ENCODE assay signal across 17 cellular contexts in genomic region chr19:7706188-7706530, GRCh38. TPM values are rescaled to one million over a fixed set of nuclear protein-coding genes. Genes with fewer than 3 reads are reported as not detected.
DNase-seq lines count a peak whose midpoint lies in the region; ATAC-seq and TF ChIP-seq lines count a peak whose summit lies in the region.
"Had no signal": no experiment of that assay in that cellular context is flagged by ENCODE, and none has a peak within 500 bp of the region (broad histone marks: within the 10 kb centered on the region; RNA-seq: fewer than 3 reads in every experiment).

No MANE protein-coding gene starts in this region.

- H3K27me3 Mint-ChIP-seq in activated CD8-positive, alpha-beta memory T cell treated with anti-CD3 and anti-CD28 coated beads, Interleukin-2, amount 10 ng/mL, durations not matched to agents 7 days and 5 days = peaks cover 13% of the 10 kb centered on the region

- H3K27me3 ChIP-seq in colonic mucosa (no peaks in the 10 kb centered on the region), MM.1S (replicated peaks; ENCODE audit: insufficient read depth, low read length) (peaks cover 89% of the 10 kb centered on the region)

- no peaks in the 10 kb centered on the region for H4K20me1 ChIP-seq in OCI-LY7 (ENCODE audit: insufficient read depth, low read length)
- no peaks in the 10 kb centered on the region for H4K20me1 ChIP-seq in MM.1S (ENCODE audit: insufficient read depth, low read length)

- H3K36me3 ChIP-seq in OCI-LY7 (ENCODE audit: insufficient read depth, low read length) (no peaks in the 10 kb centered on the region), colonic mucosa (no peaks in the 10 kb centered on the region), MM.1S (replicated peaks; ENCODE audit: insufficient read depth, low read length) (no peaks in the 10 kb centered on the region)

- no peaks in the 10 kb centered on the region for H3F3A ChIP-seq in MM.1S (ENCODE audit: insufficient read depth, low read length)

- CTCF ChIA-PET in activated CD8-positive, alpha-beta memory T cell treated with anti-CD3 and anti-CD28 coated beads, Interleukin-2, amount 10 ng/mL, durations not matched to agents 7 days and 5 days (lab: Charles Lee) = interaction anchor here (1.3 kb wide), 1 partner anchor 25 kb away, joined by 8 read pairs; the partner anchor contains the start of gene TRAPPC5
- CTCF ChIA-PET in OCI-LY7 (lab: Charles Lee; ENCODE audit: unreplicated experiment) (no interaction called here), RWPE1 (lab: Yijun Ruan, JAX) (no interaction called here)

- no peaks in the 10 kb centered on the region for H3K36me3 Mint-ChIP-seq in activated CD8-positive, alpha-beta memory T cell treated with anti-CD3 and anti-CD28 coated beads, Interleukin-2, amount 10 ng/mL, durations not matched to agents 7 days and 5 days
- H3K36me3 Mint-ChIP-seq in stimulated activated effector memory CD8-positive, alpha-beta T cell treated with anti-CD3 and anti-CD28 coated beads, Interleukin-12 subunit alpha, Interleukin-12 subunit beta, amount 100 ng/mL, for 72 hours = peaks cover 8% of the 10 kb centered on the region
- H3K36me3 Mint-ChIP-seq: mesothelial cell of epicardium had no signal

- H3K4me1 Mint-ChIP-seq in activated CD8-positive, alpha-beta memory T cell treated with anti-CD3 and anti-CD28 coated beads, Interleukin-2, amount 10 ng/mL, durations not matched to agents 7 days and 5 days = peaks cover 19% of the 10 kb centered on the region
- H3K4me1 Mint-ChIP-seq in stimulated activated effector memory CD8-positive, alpha-beta T cell treated with anti-CD3 and anti-CD28 coated beads, Interleukin-12 subunit alpha, Interleukin-12 subunit beta, amount 100 ng/mL, for 72 hours = peaks cover 37% of the 10 kb centered on the region
- H3K4me1 Mint-ChIP-seq: mesothelial cell of epicardium had no signal

- peak overlapping the region; percentile 47 for H3K4me2 ChIP-seq in OCI-LY7 (ENCODE audit: low read length)
- no peak overlapping the region for H3K4me2 ChIP-seq in MM.1S (ENCODE audit: low read depth, low read length)

- intact Hi-C loops in OCI-LY7 (cut with micrococcal nuclease; ENCODE audit: unreplicated experiment) (no loop called here), colonic mucosa (cut with DNase I) (no loop called here)

- H3K9me3 ChIP-seq in OCI-LY7 (ENCODE audit: low read length) (no peaks in the 10 kb centered on the region), colonic mucosa (no peaks in the 10 kb centered on the region), MM.1S (replicated peaks; ENCODE audit: insufficient read depth, low read length) (no peaks in the 10 kb centered on the region)

- peak overlapping the region in 1 of 2 donors; percentile 14 for H3K9ac ChIP-seq in colonic mucosa (ENCODE audit: low read depth in 2 of 2, low read length in 2 of 2)
- no peak overlapping the region for H3K9ac ChIP-seq in MM.1S (ENCODE audit: low read length)

- no peak for DNase-seq in activated CD8-positive, alpha-beta memory T cell treated with anti-CD3 and anti-CD28 coated beads, Interleukin-2, amount 10 ng/mL, durations not matched to agents 7 days and 5 days
- no peak for DNase-seq in activated CD8-positive, alpha-beta memory T cell treated with anti-CD3 and anti-CD28 coated beads, Interleukin-2, amount 50 U/mL, for 4 hours
- no peak for DNase-seq in OCI-LY7 (ENCODE audit: low spot score)
- DNase-seq in colonic mucosa = no peak
- DNase-seq in stimulated activated effector memory CD8-positive, alpha-beta T cell treated with anti-CD3 and anti-CD28 coated beads, Interleukin-12 subunit alpha, Interleukin-12 subunit beta, amount 100 ng/mL, for 72 hours (ENCODE audit: low spot score in 2 of 2) = peak in 1 of 2 donors; percentile 53
- DNase-seq in RWPE1 (ENCODE audit: low spot score) = no peak
- no peak for DNase-seq in HK-2 (ENCODE audit: unreplicated experiment)
- no peak for DNase-seq in MM.1S
- DNase-seq: glutamatergic neuron, Karpas-422, NCI-H1417 treated with DMSO at 0.1 percent for 48 hours, NCI-H345, posterior cingulate gyrus had no signal

- H3K27ac Mint-ChIP-seq in activated CD8-positive, alpha-beta memory T cell treated with anti-CD3 and anti-CD28 coated beads, Interleukin-2, amount 10 ng/mL, durations not matched to agents 7 days and 5 days = no peak overlapping the region
- no peak overlapping the region for H3K27ac Mint-ChIP-seq in stimulated activated effector memory CD8-positive, alpha-beta T cell treated with anti-CD3 and anti-CD28 coated beads, Interleukin-12 subunit alpha, Interleukin-12 subunit beta, amount 100 ng/mL, for 72 hours
- H3K27ac Mint-ChIP-seq: mesothelial cell of epicardium had no signal

- H3K79me2 ChIP-seq in OCI-LY7 (ENCODE audit: insufficient read depth, low read depth, low read length) (no peaks in the 10 kb centered on the region), MM.1S (ENCODE audit: low read length) (no peaks in the 10 kb centered on the region)

- H3K9me3 Mint-ChIP-seq in activated CD8-positive, alpha-beta memory T cell treated with anti-CD3 and anti-CD28 coated beads, Interleukin-2, amount 10 ng/mL, durations not matched to agents 7 days and 5 days (ENCODE audit: low read depth) = no peaks in the 10 kb centered on the region
- no peaks in the 10 kb centered on the region for H3K9me3 Mint-ChIP-seq in stimulated activated effector memory CD8-positive, alpha-beta T cell treated with anti-CD3 and anti-CD28 coated beads, Interleukin-12 subunit alpha, Interleukin-12 subunit beta, amount 100 ng/mL, for 72 hours
- H3K9me3 Mint-ChIP-seq: mesothelial cell of epicardium had no signal

- peak overlapping the region; percentile 33; the same call in 1 of the 2 replicates for H2AFZ ChIP-seq in OCI-LY7 (ENCODE audit: low read length)
- H2AFZ ChIP-seq in MM.1S (ENCODE audit: low read length) = no peak overlapping the region

- H3K4me3 ChIP-seq in OCI-LY7 (ENCODE audit: low read depth, low read length, poor library complexity, severe bottlenecking) (no peak overlapping the region), colonic mucosa (no peak overlapping the region), MM.1S (ENCODE audit: low read length) (no peak overlapping the region)

- H3K27ac ChIP-seq in OCI-LY7 (ENCODE audit: low read depth, low read length, poor library complexity, severe bottlenecking) (peak overlapping the region; percentile 51), colonic mucosa (peak overlapping the region; percentile 32), RWPE1 (no peak overlapping the region), MM.1S (ENCODE audit: low read length) (no peak overlapping the region)

- H3K4me1 ChIP-seq in OCI-LY7 (ENCODE audit: insufficient read depth, low read length, poor library complexity, severe bottlenecking) (peaks cover 74% of the 10 kb centered on the region), colonic mucosa (no peaks in the 10 kb centered on the region), MM.1S (ENCODE audit: low read length) (no peaks in the 10 kb centered on the region)

- TF ChIP-seq CTCF in OCI-LY7 (conservative IDR thresholded peaks at IDR 0.05; ENCODE audit: low read length) = no peak
- no peak for TF ChIP-seq CTCF in colonic mucosa (IDR thresholded peaks at IDR 0.05)
- TF ChIP-seq CTCF in RWPE1 (conservative IDR thresholded peaks at IDR 0.05; ENCODE audit: low read depth) = no peak
- TF ChIP-seq CTCF in MM.1S (IDR thresholded peaks at IDR 0.05; ENCODE audit: low read length) = no peak

- peak overlapping the region; percentile 49 for H3K4me3 Mint-ChIP-seq in activated CD8-positive, alpha-beta memory T cell treated with anti-CD3 and anti-CD28 coated beads, Interleukin-2, amount 10 ng/mL, durations not matched to agents 7 days and 5 days
- H3K4me3 Mint-ChIP-seq in stimulated activated effector memory CD8-positive, alpha-beta T cell treated with anti-CD3 and anti-CD28 coated beads, Interleukin-12 subunit alpha, Interleukin-12 subunit beta, amount 100 ng/mL, for 72 hours = peak overlapping the region; percentile 56
- H3K4me3 Mint-ChIP-seq: mesothelial cell of epicardium had no signal

- POLR2A ChIA-PET in OCI-LY7 (lab: Charles Lee) (no interaction called here), RWPE1 (lab: Yijun Ruan, JAX; ENCODE audit: low non-redundant PET) (no interaction called here)

- no TSS peak for BruUV-seq in OCI-LY7 (replicated peaks; lab: Mats Ljungman, UMichigan)

- no peaks in the 10 kb centered on the region for H3K9me2 ChIP-seq in OCI-LY7 (ENCODE audit: insufficient read depth, low read length)
- no peaks in the 10 kb centered on the region for H3K9me2 ChIP-seq in MM.1S (replicated peaks; ENCODE audit: insufficient read depth, low read length)

- ATAC-seq in activated CD8-positive, alpha-beta memory T cell treated with anti-CD3 and anti-CD28 coated beads, Interleukin-2, amount 10 ng/mL, durations not matched to agents 7 days and 5 days = no peak
- no peak for ATAC-seq in stimulated activated effector memory CD8-positive, alpha-beta T cell treated with anti-CD3 and anti-CD28 coated beads, Interleukin-12 subunit alpha, Interleukin-12 subunit beta, amount 100 ng/mL, for 72 hours

RNA-seq across cellular contexts. Expression of gene FCER2, which starts 4.2 kb away (rescaled TPM):
- under 1 TPM in 1 of 2 experiments, not detected in 1; 0.23 TPM for total RNA-seq in activated CD8-positive, alpha-beta memory T cell treated with anti-CD3 and anti-CD28 coated beads, Interleukin-2, amount 10 ng/mL, durations not matched to agents 7 days and 5 days
- total RNA-seq in OCI-LY7 (2014; rRNA removed; shearing (Covaris generic)) = 3.3 and 3.7 TPM in 2 replicates
- total RNA-seq in OCI-LY7 (2022) (3.9 and 4.6 TPM in 2 replicates), colonic mucosa (1 to 10 TPM in 1 of 2 donors, under 1 TPM in 1; 0.35 to 1.3 TPM)
- total RNA-seq: A673, mesothelial cell of epicardium had no signal

RNA-seq across cellular contexts. Expression of gene TRAPPC5, which starts 25.5 kb away (rescaled TPM):
- 10 to 100 TPM; 80.1 to 91.0 TPM for total RNA-seq in activated CD8-positive, alpha-beta memory T cell treated with anti-CD3 and anti-CD28 coated beads, Interleukin-2, amount 10 ng/mL, durations not matched to agents 7 days and 5 days
- total RNA-seq in OCI-LY7 (2014; rRNA removed; shearing (Covaris generic)) = 78.4 and 91.5 TPM in 2 replicates
- total RNA-seq in OCI-LY7 (2022) = 115 and 150 TPM in 2 replicates
- total RNA-seq in colonic mucosa = 100 to 1,000 TPM; 107 to 139 TPM

RNA-seq across cellular contexts. Expression of gene CLEC4G, which starts 25.8 kb away (rescaled TPM):
- not detected for total RNA-seq in activated CD8-positive, alpha-beta memory T cell treated with anti-CD3 and anti-CD28 coated beads, Interleukin-2, amount 10 ng/mL, durations not matched to agents 7 days and 5 days
- not detected in 2 replicates for total RNA-seq in OCI-LY7 (2014; rRNA removed; shearing (Covaris generic))
- not detected in 2 replicates for total RNA-seq in OCI-LY7 (2022)
- total RNA-seq in colonic mucosa = under 1 TPM; 0.17 to 0.53 TPM
- total RNA-seq: A673; activated CD8-positive, alpha-beta memory T cell treated with anti-CD3 and anti-CD28 coated beads for 36 hours; mesothelial cell of epicardium had no signal

RNA-seq across cellular contexts. Expression of gene MCEMP1, which starts 29.3 kb away (rescaled TPM):
- not detected for total RNA-seq in activated CD8-positive, alpha-beta memory T cell treated with anti-CD3 and anti-CD28 coated beads, Interleukin-2, amount 10 ng/mL, durations not matched to agents 7 days and 5 days
- total RNA-seq in OCI-LY7 (2014; rRNA removed; shearing (Covaris generic)) = 0.22 and 0.28 TPM in 2 replicates
- not detected in 2 replicates for total RNA-seq in OCI-LY7 (2022)
- under 1 TPM in 1 of 2 donors, not detected in 1; 0.20 TPM for total RNA-seq in colonic mucosa
- total RNA-seq: activated CD8-positive, alpha-beta memory T cell treated with anti-CD3 and anti-CD28 coated beads for 36 hours; mesothelial cell of epicardium; temporal lobe had no signal

RNA-seq across cellular contexts. Expression of gene RETN, which starts 37.3 kb away (rescaled TPM):
- total RNA-seq in activated CD8-positive, alpha-beta memory T cell treated with anti-CD3 and anti-CD28 coated beads, Interleukin-2, amount 10 ng/mL, durations not matched to agents 7 days and 5 days = not detected
- not detected in 2 replicates for total RNA-seq in OCI-LY7 (2014; rRNA removed; shearing (Covaris generic))
- not detected in 2 replicates for total RNA-seq in OCI-LY7 (2022)
- not detected for total RNA-seq in colonic mucosa
- total RNA-seq: A673; activated CD8-positive, alpha-beta memory T cell treated with anti-CD3 and anti-CD28 coated beads for 36 hours; mesothelial cell of epicardium had no signal

Comparison
In these comparisons a context has a peak if more than half of its experiments do, and no peak if none do; other contexts are left out.
1. H3K27ac ChIP-seq: peak in OCI-LY7 (single experiment) and colonic mucosa (single experiment); none in RWPE1 (single experiment) and MM.1S (single experiment).